In genomic region chr1:11158720-11159321, GRCh38 we compare ENCODE assay signal across 13 cellular contexts. TPM values are rescaled to one million over a fixed set of nuclear protein-coding genes. Genes with fewer than 3 reads are reported as not detected.
A peak's percentile ranks its signal among the peaks of the same experiment; 100 is the strongest.
DNase-seq lines count a peak whose midpoint lies in the region; ATAC-seq and TF ChIP-seq lines count a peak whose summit lies in the region.
"Had no signal": no experiment of that assay in that cellular context is flagged by ENCODE, and none has a peak within 500 bp of the region (broad histone marks: within the 10 kb centered on the region; RNA-seq: fewer than 3 reads in every experiment).

No MANE protein-coding gene starts in this region.

- ATAC-seq in omental fat pad (ENCODE audit: low FRiP score) (peak; percentile 97), GM18505 (IDR thresholded peaks at IDR 0.05; ENCODE audit: unreplicated experiment) (no peak), GM21447 (IDR thresholded peaks at IDR 0.05; ENCODE audit: unreplicated experiment) (no peak)

- no peak overlapping the region for H3K4me3 Mint-ChIP-seq in neural progenitor cell

- H3K27me3 Mint-ChIP-seq in neural progenitor cell (ENCODE audit: insufficient read depth, low read depth) = no peaks in the 10 kb centered on the region

- DNase-seq in AG10803 (ENCODE audit: low read depth) (peak; percentile 97), MV-4-11 (lab: John Stamatoyannopoulos, UW) (peak; percentile 38), dermis blood vessel endothelial cell (peak; percentile 61), omental fat pad (ENCODE audit: low spot score) (no peak), NCI-H748 treated with DMSO at 0.1 percent for 48 hours (lab: John Stamatoyannopoulos, UW) (no peak), neural progenitor cell (ENCODE audit: low spot score) (no peak)
- DNase-seq: activated CD8-positive, alpha-beta memory T cell treated with anti-CD3 and anti-CD28 coated beads, Interleukin-2, amount 50 U/mL, for 4 hours; DMS79 treated with DMSO at 0.1 percent for 48 hours; ovary; stimulated activated naive CD4-positive, alpha-beta T cell treated with Interleukin-2 at 50 U/mL for 16 hours had no signal

- H3K4me2 ChIP-seq in neural progenitor cell = no peak overlapping the region

- no peaks in the 10 kb centered on the region for H3K9me3 ChIP-seq in neural progenitor cell (ENCODE audit: low read depth)
- H3K9me3 ChIP-seq: esophagus muscularis mucosa, ovary had no signal

- no peak overlapping the region for H3K9ac ChIP-seq in neural progenitor cell

- H3K27me3 ChIP-seq in neural progenitor cell = no peaks in the 10 kb centered on the region
- H3K27me3 ChIP-seq: esophagus muscularis mucosa, ovary had no signal

- no peaks in the 10 kb centered on the region for H3K4me1 Mint-ChIP-seq in neural progenitor cell

- no peak for TF ChIP-seq POLR2A in GM18505 (IDR thresholded peaks at IDR 0.05; ENCODE audit: borderline replicate concordance, extremely low read depth, insufficient read depth, insufficient read length)

- H3K4me3 ChIP-seq in AG10803 (ENCODE audit: low read length) = no peak overlapping the region
- no peak overlapping the region for H3K4me3 ChIP-seq in neural progenitor cell
- H3K4me3 ChIP-seq: esophagus muscularis mucosa, ovary had no signal

- no peaks in the 10 kb centered on the region for H3K9me3 Mint-ChIP-seq in neural progenitor cell

- H3K4me1 ChIP-seq in neural progenitor cell = no peaks in the 10 kb centered on the region

- no peak overlapping the region for H3K27ac Mint-ChIP-seq in neural progenitor cell

- H3F3A ChIP-seq in neural progenitor cell (ENCODE audit: low read depth) = no peaks in the 10 kb centered on the region

- peaks cover 30% of the 10 kb centered on the region for H3K36me3 Mint-ChIP-seq in neural progenitor cell

- no peaks in the 10 kb centered on the region for H4K20me1 ChIP-seq in neural progenitor cell (ENCODE audit: low read depth)

- H3K27ac ChIP-seq in neural progenitor cell = no peak overlapping the region

- H3K36me3 ChIP-seq in neural progenitor cell = no peaks in the 10 kb centered on the region
- H3K36me3 ChIP-seq: ovary had no signal

- no peak for TF ChIP-seq CTCF in AG10803 (conservative IDR thresholded peaks at IDR 0.05; ENCODE audit: low read length)
- TF ChIP-seq CTCF in omental fat pad (IDR thresholded peaks at IDR 0.05) = no peak
- TF ChIP-seq CTCF in neural progenitor cell (IDR thresholded peaks at IDR 0.05) = no peak

- peaks cover 6% of the 10 kb centered on the region for H3K79me2 ChIP-seq in neural progenitor cell (ENCODE audit: low read depth)

- H2AFZ ChIP-seq in neural progenitor cell (replicated peaks) = no peak overlapping the region

RNA-seq across cellular contexts. Expression of gene ANGPTL7, which starts 30.3 kb away (rescaled TPM):
- total RNA-seq in dermis blood vessel endothelial cell (not detected in 2 replicates), omental fat pad (10 to 100 TPM; 11.0 to 38.7 (median 16.9) TPM), neural progenitor cell (ENCODE audit: low replicate concordance) (not detected in 2 replicates)

RNA-seq across cellular contexts. Expression of gene EXOSC10, which starts 59.2 kb away (rescaled TPM):
- total RNA-seq in dermis blood vessel endothelial cell (53.6 and 67.8 TPM in 2 replicates), omental fat pad (10 to 100 TPM; 39.7 to 65.4 (median 56.9) TPM), neural progenitor cell (ENCODE audit: low replicate concordance) (91.7 and 102 TPM in 2 replicates)

Comparison
In these comparisons a context has a peak if more than half of its experiments do, and no peak if none do; other contexts are left out.
1. DNase-seq: peak in AG10803 (single experiment), MV-4-11 (single experiment) and dermis blood vessel endothelial cell (single experiment); none in omental fat pad (single experiment), NCI-H748 treated with DMSO at 0.1 percent for 48 hours (single experiment) and neural progenitor cell (single experiment).
2. RNA of gene ANGPTL7, which starts 30.3 kb away (total RNA-seq): 11.0 to 38.7 TPM in omental fat pad; not detected in dermis blood vessel endothelial cell and not detected in neural progenitor cell; every median in the first group is over 10 times any median in the second.